2 cellular contexts compared by ENCODE assay signal in genomic region chr9:12502520-12502919, GRCh38.
TF ChIP-seq lines count a peak whose summit lies in the region.

No MANE protein-coding gene starts in this region.

TF ChIP-seq in A549, 52 proteins besides CTCF, POLR2A, EP300 and RAD21 (continued from another document):
- TF ChIP-seq MAZ (IDR thresholded peaks at IDR 0.05; ENCODE audit: borderline replicate concordance, low read depth, low read length), result no peak
- TF ChIP-seq ZFP36 (IDR thresholded peaks at IDR 0.05; ENCODE audit: borderline replicate concordance, partially characterized antibody), result no peak
- TF ChIP-seq SMC3 (IDR thresholded peaks at IDR 0.05), result no peak
TF ChIP-seq in A549: peak in this region for 1.

TF ChIP-seq in IMR-90, 13 proteins besides CTCF, POLR2A, EP300 and RAD21:
- TF ChIP-seq, protein P1, sequence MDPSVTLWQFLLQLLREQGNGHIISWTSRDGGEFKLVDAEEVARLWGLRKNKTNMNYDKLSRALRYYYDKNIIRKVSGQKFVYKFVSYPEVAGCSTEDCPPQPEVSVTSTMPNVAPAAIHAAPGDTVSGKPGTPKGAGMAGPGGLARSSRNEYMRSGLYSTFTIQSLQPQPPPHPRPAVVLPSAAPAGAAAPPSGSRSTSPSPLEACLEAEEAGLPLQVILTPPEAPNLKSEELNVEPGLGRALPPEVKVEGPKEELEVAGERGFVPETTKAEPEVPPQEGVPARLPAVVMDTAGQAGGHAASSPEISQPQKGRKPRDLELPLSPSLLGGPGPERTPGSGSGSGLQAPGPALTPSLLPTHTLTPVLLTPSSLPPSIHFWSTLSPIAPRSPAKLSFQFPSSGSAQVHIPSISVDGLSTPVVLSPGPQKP (IDR thresholded peaks at IDR 0.05; ENCODE audit: borderline replicate concordance, low read depth, low read length), result no peak
- TF ChIP-seq MAFK (IDR thresholded peaks at IDR 0.05; ENCODE audit: low read depth, low read length), result peak; percentile 82
